Comparison of ENCODE assay signal across 10 cellular contexts in genomic region chrX:3663576-3664290, GRCh38. TPM values are rescaled to one million over a fixed set of nuclear protein-coding genes. Genes with fewer than 3 reads are reported as not detected.
A peak's percentile ranks its signal among the peaks of the same experiment; 100 is the strongest.
DNase-seq lines count a peak whose midpoint lies in the region; ATAC-seq and TF ChIP-seq lines count a peak whose summit lies in the region.
"Had no signal": no experiment of that assay in that cellular context is flagged by ENCODE, and none has a peak within 500 bp of the region (broad histone marks: within the 10 kb centered on the region; RNA-seq: fewer than 3 reads in every experiment).

No MANE protein-coding gene starts in this region.

- H3K4me1 ChIP-seq in OCI-LY1 (ENCODE audit: insufficient read depth, low read length, severe bottlenecking) (peaks cover 8% of the 10 kb centered on the region), hepatocyte (ENCODE audit: insufficient read depth) (no peaks in the 10 kb centered on the region)
- no peaks in the 10 kb centered on the region for H3K4me1 ChIP-seq in effector memory CD4-positive, alpha-beta T cell (ENCODE audit: control insufficient read depth, insufficient read depth, low read length, poor library complexity, severe bottlenecking)
- H3K4me1 ChIP-seq: esophagus muscularis mucosa had no signal

- peak overlapping the region; percentile 16; the same call in 1 of the 2 replicates for H3K4me2 ChIP-seq in OCI-LY1 (ENCODE audit: low read length)
- no peak overlapping the region for H3K4me2 ChIP-seq in hepatocyte

- DNase-seq in midbrain (lab: John Stamatoyannopoulos, UW) (peak; percentile 49), left lobe of liver (ENCODE audit: low spot score) (no peak), hepatocyte (ENCODE audit: low spot score) (no peak)
- no peak for DNase-seq in effector memory CD4-positive, alpha-beta T cell
- DNase-seq: NCI-H1417 treated with DMSO at 0.1 percent for 48 hours had no signal

- no peaks in the 10 kb centered on the region for H3K9me2 ChIP-seq in OCI-LY1 (ENCODE audit: low read depth, low read length)
- no peaks in the 10 kb centered on the region for H3K9me2 ChIP-seq in hepatocyte (replicated peaks; ENCODE audit: insufficient read depth)

- H3K9me3 ChIP-seq in OCI-LY1 (ENCODE audit: low read length), result no peaks in the 10 kb centered on the region
- no peaks in the 10 kb centered on the region for H3K9me3 ChIP-seq in effector memory CD4-positive, alpha-beta T cell (ENCODE audit: control insufficient read depth, low read length)
- H3K9me3 ChIP-seq in hepatocyte (ENCODE audit: low read depth), result no peaks in the 10 kb centered on the region
- H3K9me3 ChIP-seq: esophagus muscularis mucosa had no signal

- H3K36me3 ChIP-seq in OCI-LY1 (ENCODE audit: insufficient read depth, low read length), result no peaks in the 10 kb centered on the region; the same call in 1 of the 2 replicates
- peaks cover 18% of the 10 kb centered on the region for H3K36me3 ChIP-seq in effector memory CD4-positive, alpha-beta T cell (ENCODE audit: control insufficient read depth, insufficient read depth, low read length)
- H3K36me3 ChIP-seq in hepatocyte (replicated peaks; ENCODE audit: insufficient read depth, low read depth), result no peaks in the 10 kb centered on the region

- H3K4me3 ChIP-seq in OCI-LY1 (ENCODE audit: low read depth, low read length, poor library complexity, severe bottlenecking), result no peak overlapping the region
- H3K4me3 ChIP-seq in effector memory CD4-positive, alpha-beta T cell (ENCODE audit: insufficient read depth, low read depth, low read length, poor library complexity, severe bottlenecking), result no peak overlapping the region
- H3K4me3 ChIP-seq in hepatocyte, result no peak overlapping the region
- H3K4me3 ChIP-seq: esophagus muscularis mucosa had no signal

- H2AFZ ChIP-seq in OCI-LY1 (ENCODE audit: low read length) (no peak overlapping the region), hepatocyte (no peak overlapping the region)

- TF ChIP-seq CTCF in OCI-LY1 (IDR thresholded peaks at IDR 0.05; ENCODE audit: low read length) (no peak), hepatocyte (IDR thresholded peaks at IDR 0.05; ENCODE audit: poor library complexity) (no peak)

- ATAC-seq in GM18511 (IDR thresholded peaks at IDR 0.05; ENCODE audit: unreplicated experiment) (peak; percentile 85), GM21786 (IDR thresholded peaks at IDR 0.05; ENCODE audit: unreplicated experiment) (peak; percentile 72), left lobe of liver (no peak), HG03196 (IDR thresholded peaks at IDR 0.05; ENCODE audit: unreplicated experiment) (no peak)

- WGBS in hepatocyte (ENCODE audit: low lambda C conversion rate, missing lambda C conversion rate), result 85% methylated on average over 10 of the region's 10 CpGs

- no peak overlapping the region for H3K9ac ChIP-seq in OCI-LY1 (ENCODE audit: low read length)

- H3K27me3 ChIP-seq in OCI-LY1 (ENCODE audit: insufficient read depth, low read length), result no peaks in the 10 kb centered on the region
- H3K27me3 ChIP-seq in effector memory CD4-positive, alpha-beta T cell (replicated peaks; ENCODE audit: control insufficient read depth, insufficient read depth, low read length, poor library complexity, severe bottlenecking), result no peaks in the 10 kb centered on the region
- H3K27me3 ChIP-seq in hepatocyte, result no peaks in the 10 kb centered on the region
- H3K27me3 ChIP-seq: esophagus muscularis mucosa had no signal

- H3K27ac ChIP-seq in OCI-LY1 (ENCODE audit: low read depth, low read length, poor library complexity, severe bottlenecking), result peak overlapping the region; percentile 40
- no peak overlapping the region for H3K27ac ChIP-seq in effector memory CD4-positive, alpha-beta T cell (ENCODE audit: insufficient read depth, low read length, poor library complexity, severe bottlenecking)
- no peak overlapping the region for H3K27ac ChIP-seq in hepatocyte
- H3K27ac ChIP-seq: esophagus muscularis mucosa had no signal

- H3K79me2 ChIP-seq in OCI-LY1 (ENCODE audit: insufficient read depth, low read length) (no peaks in the 10 kb centered on the region), hepatocyte (no peaks in the 10 kb centered on the region)

- H4K20me1 ChIP-seq in OCI-LY1 (ENCODE audit: insufficient read depth, low read length) (no peaks in the 10 kb centered on the region), hepatocyte (ENCODE audit: insufficient read depth, poor library complexity, severe bottlenecking) (no peaks in the 10 kb centered on the region)

- no peaks in the 10 kb centered on the region for H3F3A ChIP-seq in OCI-LY1 (ENCODE audit: insufficient read depth, low read length)

RNA-seq across cellular contexts. Expression of gene PRKX, which starts 49.7 kb away (rescaled TPM):
- 1.6 TPM for total RNA-seq in left lobe of liver
- total RNA-seq in hepatocyte, result 18.2 and 18.5 TPM in 2 replicates
- polyA plus RNA-seq in hepatocyte, result 10.7 and 12.1 TPM in 2 replicates

Comparison
In these comparisons a context has a peak if more than half of its experiments do, and no peak if none do; other contexts are left out.
1. ATAC-seq: peak in GM18511 (single experiment) and GM21786 (single experiment); none in left lobe of liver (single experiment) and HG03196 (single experiment).